Comparison of ENCODE assay signal across 22 cellular contexts in genomic region chr11:61683116-61683515, GRCh38.
"Had no signal": no experiment of that assay in that cellular context is flagged by ENCODE, and none has a peak within 500 bp of the region (broad histone marks: within the 10 kb centered on the region; RNA-seq: fewer than 3 reads in every experiment).

No MANE protein-coding gene starts in this region.

- H3K4me3 Mint-ChIP-seq: activated naive CD8-positive, alpha-beta T cell treated with anti-CD3 and anti-CD28 coated beads for 36 hours; activated T-cell treated with anti-CD3 and anti-CD28 coated beads, Interleukin-2, amount 50 U/mL, for 24 hours; activated T-helper 17 cell treated with anti-CD3 and anti-CD28 coated beads, Interleukin-2, amount 50 U/mL, for 72 hours; memory B cell; nephron progenitor cell; type B pancreatic cell had no signal

- H3K27me3 ChIP-seq: testis had no signal

- DNase-seq: activated CD4-positive, alpha-beta T cell treated with anti-CD3 and anti-CD28 coated beads for 1 hour; activated CD4-positive, alpha-beta T cell treated with anti-CD3 and anti-CD28 coated beads, Interleukin-2, amount 50 U/mL, for 4 hours; activated CD8-positive, alpha-beta memory T cell treated with anti-CD3 and anti-CD28 coated beads for 24 hours; activated CD8-positive, alpha-beta memory T cell treated with anti-CD3 and anti-CD28 coated beads, Interleukin-2, amount 50 U/mL, for 4 hours; activated naive CD4-positive, alpha-beta T cell; activated naive CD8-positive, alpha-beta T cell treated with anti-CD3 and anti-CD28 coated beads for 36 hours; activated T-cell treated with anti-CD3 and anti-CD28 coated beads, Interleukin-2, amount 50 U/mL, for 24 hours; esophagus squamous epithelium; head of caudate nucleus; nephron progenitor cell; occipital lobe; retina; spleen; stimulated activated CD4-positive, alpha-beta T cell treated with anti-CD3 and anti-CD28 coated beads, Interleukin-4, amount 100 ng/mL, for 1 hour; stimulated activated naive CD4-positive, alpha-beta T cell; T-helper 9 cell; testis had no signal

- H3K27ac ChIP-seq: coronary artery, spleen, testis had no signal

- H3K9me3 Mint-ChIP-seq: activated naive CD8-positive, alpha-beta T cell treated with anti-CD3 and anti-CD28 coated beads for 36 hours; activated T-cell treated with anti-CD3 and anti-CD28 coated beads, Interleukin-2, amount 50 U/mL, for 24 hours; activated T-helper 17 cell treated with anti-CD3 and anti-CD28 coated beads, Interleukin-2, amount 50 U/mL, for 72 hours; memory B cell; nephron progenitor cell; type B pancreatic cell had no signal

- H3K9me3 ChIP-seq: esophagus squamous epithelium, gastroesophageal sphincter, spleen, testis had no signal

- H3K36me3 Mint-ChIP-seq: activated naive CD8-positive, alpha-beta T cell treated with anti-CD3 and anti-CD28 coated beads for 36 hours; memory B cell; type B pancreatic cell had no signal

- H3K36me3 ChIP-seq: esophagus squamous epithelium, gastroesophageal sphincter, spleen had no signal

- H3K4me3 ChIP-seq: coronary artery, esophagus squamous epithelium, spleen, testis had no signal

- ATAC-seq: activated T-helper 17 cell treated with anti-CD3 and anti-CD28 coated beads, Interleukin-2, amount 50 U/mL, for 72 hours; gastroesophageal sphincter had no signal

- H3K27ac Mint-ChIP-seq: activated naive CD8-positive, alpha-beta T cell treated with anti-CD3 and anti-CD28 coated beads for 36 hours; activated T-cell treated with anti-CD3 and anti-CD28 coated beads, Interleukin-2, amount 50 U/mL, for 24 hours; activated T-helper 17 cell treated with anti-CD3 and anti-CD28 coated beads, Interleukin-2, amount 50 U/mL, for 72 hours; memory B cell; nephron progenitor cell; type B pancreatic cell had no signal
